9 cellular contexts compared by ENCODE assay signal in the genomic region with DNA sequence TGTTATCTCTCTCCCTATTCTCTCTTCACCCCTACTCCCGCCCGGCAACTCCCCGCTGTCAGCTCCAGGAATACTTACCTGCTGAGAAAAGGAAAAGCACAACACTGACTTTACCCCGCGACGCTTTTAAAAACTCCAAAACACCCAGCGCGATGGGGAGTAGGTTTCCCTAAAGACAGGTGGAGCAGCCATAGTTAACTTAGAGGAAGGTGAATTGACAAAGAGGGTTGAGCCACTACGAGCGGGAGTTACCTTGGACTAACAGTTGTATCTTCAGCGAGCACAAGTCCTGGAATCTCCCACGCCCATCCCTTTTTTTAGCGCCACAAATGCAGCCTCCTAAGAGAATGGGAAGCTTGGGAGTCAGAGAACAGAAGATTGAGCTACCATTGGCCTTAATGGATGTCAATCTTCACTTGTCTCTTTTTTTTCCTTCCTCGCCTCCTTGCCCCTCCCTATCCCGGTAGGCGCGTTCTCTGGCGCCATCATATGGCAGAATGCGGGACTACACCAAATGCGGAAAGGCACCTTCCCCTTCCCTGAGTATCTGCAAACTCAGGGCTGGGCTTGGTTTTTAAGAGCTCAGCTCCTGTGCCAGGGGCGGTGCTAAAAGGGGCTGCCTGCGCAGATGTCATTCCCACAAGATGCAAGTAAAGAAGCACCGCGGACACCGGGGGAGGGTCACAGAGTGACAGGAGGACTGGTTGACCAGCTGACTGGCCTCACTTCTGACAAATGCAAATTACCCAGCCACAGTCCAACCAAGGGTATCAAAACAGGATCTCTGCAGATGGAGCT. TPM values are rescaled to one million over a fixed set of nuclear protein-coding genes. Genes with fewer than 3 reads are reported as not detected.
DNase-seq lines count a peak whose midpoint lies in the region; ATAC-seq and TF ChIP-seq lines count a peak whose summit lies in the region.
"Not testable (repeated sequence)": the region's sequence is repeated elsewhere in the genome, so short reads cannot be mapped to it uniquely, and the experiment has no call there.
"Had no signal": no experiment of that assay in that cellular context is flagged by ENCODE, and none has a peak within 500 bp of the region (broad histone marks: within the 10 kb centered on the region; RNA-seq: fewer than 3 reads in every experiment).

No MANE protein-coding gene starts in this region.

- not testable (repeated sequence) for H3K36me3 ChIP-seq in right lobe of liver

- intact Hi-C loops in CD14-positive monocyte (cut with micrococcal nuclease): loop anchor here (5.0 kb wide), 1 partner anchor 101 kb away; no protein-coding TSS in a partner anchor
- intact Hi-C loops in dorsolateral prefrontal cortex (cut with DNase I): loop anchor here in 1 of 2 donors (10.0 kb wide), 2 partner anchors 46 to 76 kb away; partner anchors contain the start of gene FAM111B
- intact Hi-C loops in right lobe of liver (cut with DNase I): not testable (repeated sequence)

- not testable (repeated sequence) for H3K9me3 ChIP-seq in right lobe of liver

- H3K36me3 Mint-ChIP-seq in CD14-positive monocyte: not testable (repeated sequence)

- H3K4me3 Mint-ChIP-seq in CD14-positive monocyte: peak overlapping the region; percentile 74 to 91

- peak overlapping the region in 2 of 7 donors; percentile 15 to 32 for H3K27ac Mint-ChIP-seq in CD14-positive monocyte

- 0% methylated on average over 22 of the region's 25 CpGs for WGBS in right lobe of liver (ENCODE audit: insufficient coverage, low coverage, low lambda C conversion rate, missing lambda C conversion rate)

- H3K4me1 ChIP-seq in right lobe of liver: not testable (repeated sequence)

- H3K4me3 ChIP-seq in dorsolateral prefrontal cortex (peak overlapping the region in 57 of 59 donors; percentile 15 to 69 (median 45)), right lobe of liver (peak overlapping the region; percentile 25 to 53 (median 51))

- H3K27me3 ChIP-seq in dorsolateral prefrontal cortex: peaks cover 0 to 42% (median 4%) of the 10 kb centered on the region in 45 donors
- not testable (repeated sequence) for H3K27me3 ChIP-seq in right lobe of liver

- H3K27me3 Mint-ChIP-seq in CD14-positive monocyte (ENCODE audit: low read depth in 3 of 3): peaks cover 20 to 26% (median 24%) of the 10 kb centered on the region in 3 donors

- not testable (repeated sequence) for H3K27ac ChIP-seq in dorsolateral prefrontal cortex, right lobe of liver

- DNase-seq in CD14-positive monocyte (ENCODE audit: low spot score) (peak; percentile 78), NCI-H524 treated with DMSO at 0.1 percent for 48 hours (lab: John Stamatoyannopoulos, UW) (peak; percentile 19), dorsolateral prefrontal cortex (peak; percentile 11 to 83 (median 66)), right lobe of liver (peak; percentile 80 to 86 (median 85))
- DNase-seq in activated CD4-positive, alpha-beta T cell treated with anti-CD3 and anti-CD28 coated beads, Interleukin-2, amount 50 U/mL, for 24 hours (ENCODE audit: low read depth in 1 of 2, low spot score in 1 of 2): peak; percentile 77 to 79
- DNase-seq in stimulated activated CD4-positive, alpha-beta T cell treated with anti-CD3 and anti-CD28 coated beads, Interleukin-2, amount 100 ng/mL, for 48 hours: peak; percentile 90 to 93

- H3K9me3 Mint-ChIP-seq in CD14-positive monocyte: not testable (repeated sequence)

- TF ChIP-seq CTCF in CD14-positive monocyte (IDR thresholded peaks at IDR 0.05): peak; percentile 90
- TF ChIP-seq CTCF in dorsolateral prefrontal cortex (IDR thresholded peaks at IDR 0.05 in 54 of 56, conservative IDR thresholded peaks at IDR 0.05 in 2 of 56; ENCODE audit: low read depth in 1 of 56, partially characterized antibody in 56 of 56): peak; percentile 54 to 85 (median 76)
- peak; percentile 90 to 95 (median 94) for TF ChIP-seq CTCF in right lobe of liver (IDR thresholded peaks at IDR 0.05)

- not testable (repeated sequence) for TF ChIP-seq POLR2A in right lobe of liver (IDR thresholded peaks at IDR 0.05)

- not testable (repeated sequence) for H3K4me1 Mint-ChIP-seq in CD14-positive monocyte

- peak; percentile 93 for ATAC-seq in GM19395 (IDR thresholded peaks at IDR 0.05; ENCODE audit: unreplicated experiment)
- ATAC-seq in HG03469 (IDR thresholded peaks at IDR 0.05; ENCODE audit: unreplicated experiment): peak; percentile 78
- peak; percentile 99 to 100 (median 99) for ATAC-seq in right lobe of liver

RNA-seq across cellular contexts. Expression of gene GLYATL1B, which starts 27.8 kb away (rescaled TPM):
- not detected for polyA plus RNA-seq in CD14-positive monocyte
- not detected for total RNA-seq in dorsolateral prefrontal cortex
- total RNA-seq in right lobe of liver: 1 to 10 TPM in 1 of 6 experiments, not detected in 5; 2.6 TPM
- total RNA-seq: T-helper 1 cell treated with Interleukin-12 subunit alpha and Interleukin-12 subunit beta and Interleukin-4 antibody, amounts not matched to agents 30 ng/mL and 1 ng/mL, for 36 hours had no signal

RNA-seq across cellular contexts. Expression of gene FAM111B, which starts 48.7 kb away (rescaled TPM):
- under 1 TPM in 1 of 2 donors, not detected in 1; 0.09 TPM for polyA plus RNA-seq in CD14-positive monocyte
- 1 to 10 TPM in 5 of 120 experiments, under 1 TPM in 16, not detected in 99; 0.14 to 2.1 (median 0.49) TPM for total RNA-seq in dorsolateral prefrontal cortex
- total RNA-seq in right lobe of liver: 1 to 10 TPM in 4 of 6 experiments, under 1 TPM in 2; 0.15 to 9.6 (median 1.1) TPM

Comparison
In these comparisons a context has a peak if more than half of its experiments do, and no peak if none do; other contexts are left out.
1. DNase-seq: peak in every context shown above with its lines; median percentile 92 in stimulated activated CD4-positive, alpha-beta T cell treated with anti-CD3 and anti-CD28 coated beads, Interleukin-2, amount 100 ng/mL, for 48 hours; 85 in right lobe of liver; 78 in CD14-positive monocyte; 78 in activated CD4-positive, alpha-beta T cell treated with anti-CD3 and anti-CD28 coated beads, Interleukin-2, amount 50 U/mL, for 24 hours; 66 in dorsolateral prefrontal cortex; 19 in NCI-H524 treated with DMSO at 0.1 percent for 48 hours.